In the genomic region with DNA sequence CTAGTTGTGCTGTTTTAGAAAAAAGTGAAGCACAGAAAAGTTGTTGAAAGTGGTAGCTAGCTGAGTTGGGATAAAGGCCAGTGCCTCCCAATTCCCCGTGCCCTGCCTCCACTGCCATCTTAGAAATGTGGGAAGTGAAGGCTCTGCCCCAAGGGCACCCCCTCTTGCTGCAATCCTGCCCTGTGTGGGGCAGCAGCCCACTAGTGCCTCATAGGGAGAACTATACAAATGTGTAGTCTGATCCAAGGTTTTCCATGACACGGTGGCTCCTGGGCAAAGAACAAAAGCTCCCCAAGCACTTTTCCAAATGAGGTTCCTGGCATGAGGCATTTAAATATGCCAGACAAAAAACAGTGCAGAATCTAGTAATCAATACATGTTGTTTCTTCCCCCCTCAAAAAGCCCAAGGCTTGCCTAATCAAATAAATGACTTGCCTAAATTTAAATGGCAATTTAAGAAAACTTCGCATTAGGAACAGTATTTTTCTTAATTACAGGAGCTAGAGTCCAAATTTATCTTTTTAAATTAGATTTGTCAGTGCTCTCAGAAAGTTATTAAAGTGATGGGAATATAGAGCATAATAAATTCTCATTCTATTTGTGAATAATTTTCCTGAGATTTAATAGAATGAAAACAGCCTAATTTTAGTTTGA, we compare ENCODE assay signal across 20 cellular contexts.
DNase-seq lines count a peak whose midpoint lies in the region; ATAC-seq and TF ChIP-seq lines count a peak whose summit lies in the region.
"Had no signal": no experiment of that assay in that cellular context is flagged by ENCODE, and none has a peak within 500 bp of the region (broad histone marks: within the 10 kb centered on the region; RNA-seq: fewer than 3 reads in every experiment).

No MANE protein-coding gene starts in this region.

- TF ChIP-seq POLR2A in heart left ventricle (IDR thresholded peaks at IDR 0.05), result no peak
- no peak for TF ChIP-seq POLR2A in gastrocnemius medialis (IDR thresholded peaks at IDR 0.05)

- H3K27ac ChIP-seq in heart left ventricle, result no peak overlapping the region
- H3K27ac ChIP-seq in HUES48 (ENCODE audit: low read depth, low read length), result peak overlapping the region; percentile 55
- peak overlapping the region; percentile 23 to 86 (median 50) for H3K27ac ChIP-seq in gastrocnemius medialis
- H3K27ac ChIP-seq: HL-60, SJCRH30 had no signal

- peaks cover 0 to 8% (median 0%) of the 10 kb centered on the region in 12 donors for H3K9me3 ChIP-seq in heart left ventricle
- H3K9me3 ChIP-seq in HUES48 (ENCODE audit: control insufficient read depth, insufficient read depth, low read length), result no peaks in the 10 kb centered on the region
- no peaks in the 10 kb centered on the region for H3K9me3 ChIP-seq in gastrocnemius medialis
- H3K9me3 ChIP-seq: SJCRH30 had no signal

- H3K27me3 ChIP-seq in heart left ventricle, result no peaks in the 10 kb centered on the region
- H3K27me3 ChIP-seq in HUES48 (ENCODE audit: control insufficient read depth, insufficient read depth, low read length), result no peaks in the 10 kb centered on the region
- H3K27me3 ChIP-seq in gastrocnemius medialis, result no peaks in the 10 kb centered on the region
- H3K27me3 ChIP-seq: SJCRH30 had no signal

- ATAC-seq in heart left ventricle (peak in 3 of 4 donors; percentile 32 to 49 (median 37)), left cardiac atrium (no peak), left lobe of liver (peak; percentile 68), gastrocnemius medialis (no peak)
- ATAC-seq: K562, PC-3 had no signal

- H3K36me3 ChIP-seq in heart left ventricle (peaks cover 0 to 88% (median 70%) of the 10 kb centered on the region in 9 donors), HUES48 (ENCODE audit: control insufficient read depth, insufficient read depth, low read length) (peaks cover 46% of the 10 kb centered on the region), gastrocnemius medialis (peaks cover 0 to 19% of the 10 kb centered on the region in 2 donors)

- no peak overlapping the region for H3K9ac ChIP-seq in HUES48 (ENCODE audit: low read depth, low read length)

- H3K4me1 ChIP-seq in heart left ventricle (peaks cover 0 to 24% (median 3%) of the 10 kb centered on the region in 12 donors), HUES48 (ENCODE audit: control insufficient read depth, insufficient read depth, low read length) (peaks cover 18% of the 10 kb centered on the region), gastrocnemius medialis (peaks cover 44 to 54% of the 10 kb centered on the region in 2 donors)

- TF ChIP-seq CTCF in heart left ventricle (IDR thresholded peaks at IDR 0.05) (no peak), gastrocnemius medialis (IDR thresholded peaks at IDR 0.05 in 4 of 5, conservative IDR thresholded peaks at IDR 0.05 in 1 of 5) (no peak)

- intact Hi-C loops in heart left ventricle (cut with DNase I) (loop anchor here in 3 of 10 donors (5.0 to 10.0 kb wide), 3 partner anchors 108 to 290 kb away; no protein-coding TSS in a partner anchor), left cardiac atrium (cut with DNase I) (no loop called here), gastrocnemius medialis (cut with DNase I; ENCODE audit: low total_unique reads) (no loop called here)

- WGBS in heart left ventricle, 4 donors, result 88 to 91% (median 89%) methylated on average over 3 of the region's 3 CpGs

- DNase-seq in heart left ventricle (no peak), left cardiac atrium (no peak), left lobe of liver (ENCODE audit: low spot score) (no peak), gastrocnemius medialis (no peak), MV-4-11 (lab: John Stamatoyannopoulos, UW) (no peak), NOMO-1 treated with DMSO at 0.1 percent for 48 hours (lab: John Stamatoyannopoulos, UW; ENCODE audit: unreplicated experiment) (no peak)
- DNase-seq: Calu3, DMS79 treated with DMSO at 0.1 percent for 48 hours, GF-D8, NCI-H1105 treated with DMSO at 0.1 percent for 48 hours, NCI-H146, NCI-H2029, NCI-H446, NCI-H524 treated with DMSO at 0.1 percent for 48 hours, NCI-H774, PC-3, SJCRH30 had no signal

- no peak overlapping the region for H3K4me3 ChIP-seq in heart left ventricle
- peak overlapping the region; percentile 1; the same call in 1 of the 2 replicates for H3K4me3 ChIP-seq in HUES48 (ENCODE audit: low read depth, low read length)
- no peak overlapping the region for H3K4me3 ChIP-seq in gastrocnemius medialis
- H3K4me3 ChIP-seq: K562, SJCRH30 had no signal

- in situ Hi-C loops in gastrocnemius medialis (cut with MboI; ENCODE audit: low sequenced_read_pairs in 4 of 4), result no loop called here

Comparison
In these comparisons a context has a peak if more than half of its experiments do, and no peak if none do; other contexts are left out.
1. ATAC-seq: peak in heart left ventricle (3 of 4) and left lobe of liver (single experiment); none in left cardiac atrium (0 of 2) and gastrocnemius medialis (0 of 2).
2. H3K27ac ChIP-seq: peak in HUES48 (single experiment) and gastrocnemius medialis (4 of 4); none in heart left ventricle (0 of 12).